8 cellular contexts compared by ENCODE assay signal in the genomic region with DNA sequence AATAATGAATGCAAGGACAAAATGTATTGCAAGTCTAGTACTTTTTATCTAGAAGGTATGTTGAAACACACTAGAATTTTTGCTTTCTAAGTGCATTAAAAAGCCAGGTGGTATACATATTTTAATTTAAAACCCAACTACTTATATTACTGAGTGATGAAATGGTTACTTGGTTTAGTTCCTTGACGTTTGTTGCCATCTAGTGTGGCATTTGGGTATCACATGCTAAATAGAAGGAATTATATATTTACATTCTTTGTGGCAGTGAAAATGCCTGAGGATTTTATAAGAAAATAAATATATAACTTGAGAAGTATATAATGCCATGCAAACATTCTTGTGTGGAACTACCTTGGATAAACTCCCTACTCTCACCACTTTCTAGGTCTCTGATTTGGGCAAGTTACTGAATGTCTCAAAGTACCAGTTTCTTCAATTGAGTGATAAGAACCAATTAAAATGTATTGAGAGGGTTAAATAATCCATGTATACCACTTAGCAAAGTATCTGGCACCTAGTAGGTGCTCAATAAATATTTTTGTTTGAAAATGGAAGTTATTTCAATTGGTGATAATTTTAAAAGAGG.
DNase-seq lines count a peak whose midpoint lies in the region; ATAC-seq and TF ChIP-seq lines count a peak whose summit lies in the region.

No MANE protein-coding gene starts in this region.

- peaks cover under 1% of the 10 kb centered on the region for H3K36me3 Mint-ChIP-seq in activated CD4-positive, alpha-beta T cell treated with anti-CD3 and anti-CD28 coated beads for 36 hours (ENCODE audit: low read depth)
- no peaks in the 10 kb centered on the region for H3K36me3 Mint-ChIP-seq in GM23338 (ENCODE audit: low read depth)
- no peaks in the 10 kb centered on the region for H3K36me3 Mint-ChIP-seq in activated CD8-positive, alpha-beta T cell treated with anti-CD3 and anti-CD28 coated beads, Interleukin-2, amount 10 ng/mL, durations not matched to agents 7 days and 5 days (ENCODE audit: low read depth)

- POLR2A ChIA-PET in activated CD4-positive, alpha-beta T cell treated with anti-CD3 and anti-CD28 coated beads for 36 hours (lab: Charles Lee) = no interaction called here
- POLR2A ChIA-PET in activated CD8-positive, alpha-beta T cell treated with anti-CD3 and anti-CD28 coated beads, Interleukin-2, amount 10 ng/mL, durations not matched to agents 7 days and 5 days (lab: Charles Lee) = no interaction called here

- H3K79me2 ChIP-seq in GM23338 (replicated peaks; ENCODE audit: insufficient read depth) = no peaks in the 10 kb centered on the region
- H3K79me2 ChIP-seq in hepatocyte = no peaks in the 10 kb centered on the region

- H3K4me2 ChIP-seq in GM23338 (no peak overlapping the region), hepatocyte (no peak overlapping the region)

- H3K27ac ChIP-seq in GM23338 (ENCODE audit: low read depth) = no peak overlapping the region
- no peak overlapping the region for H3K27ac ChIP-seq in hepatocyte
- H3K27ac ChIP-seq in suprapubic skin = no peak overlapping the region

- 0% methylated on average over 1 of the region's 1 CpG for WGBS in hepatocyte (ENCODE audit: low lambda C conversion rate, missing lambda C conversion rate)
- 2% methylated on average over 1 of the region's 1 CpG for WGBS in suprapubic skin

- no peak for ATAC-seq in activated CD4-positive, alpha-beta T cell treated with anti-CD3 and anti-CD28 coated beads for 36 hours
- ATAC-seq in GM23338 = no peak; the same call in 2 of the 3 replicates
- no peak for ATAC-seq in activated CD8-positive, alpha-beta T cell treated with anti-CD3 and anti-CD28 coated beads, Interleukin-2, amount 10 ng/mL, durations not matched to agents 7 days and 5 days

- intact Hi-C loops in activated CD4-positive, alpha-beta T cell treated with anti-CD3 and anti-CD28 coated beads for 36 hours (cut with DNase I, micrococcal nuclease) = loop anchor here (1.0 to 10.0 kb wide), 7 partner anchors 69 to 1311 kb away; a partner anchor contains a TSS

- H4K20me1 ChIP-seq in GM23338 (replicated peaks; ENCODE audit: insufficient read depth) (no peaks in the 10 kb centered on the region), hepatocyte (ENCODE audit: insufficient read depth, poor library complexity, severe bottlenecking) (no peaks in the 10 kb centered on the region)

- H3K4me3 ChIP-seq in GM23338 (no peak overlapping the region), hepatocyte (no peak overlapping the region), suprapubic skin (no peak overlapping the region)

- H3K4me1 ChIP-seq in GM23338 (ENCODE audit: insufficient read depth) (no peaks in the 10 kb centered on the region), hepatocyte (ENCODE audit: insufficient read depth) (no peaks in the 10 kb centered on the region), suprapubic skin (no peaks in the 10 kb centered on the region)

- H3K36me3 ChIP-seq in GM23338 (ENCODE audit: insufficient read depth) (no peaks in the 10 kb centered on the region), hepatocyte (replicated peaks; ENCODE audit: insufficient read depth, low read depth) (no peaks in the 10 kb centered on the region), suprapubic skin (peaks cover 8% of the 10 kb centered on the region)

- no peak for TF ChIP-seq EP300 in suprapubic skin (IDR thresholded peaks at IDR 0.05)

- TF ChIP-seq CTCF in GM23338 (conservative IDR thresholded peaks at IDR 0.05; ENCODE audit: low read depth in 2 of 2) = peak; percentile 72 to 92
- TF ChIP-seq CTCF in hepatocyte (IDR thresholded peaks at IDR 0.05; ENCODE audit: poor library complexity) = peak; percentile 86
- peak; percentile 36 to 72 for TF ChIP-seq CTCF in suprapubic skin (IDR thresholded peaks at IDR 0.05)

- H3K4me3 Mint-ChIP-seq in activated CD4-positive, alpha-beta T cell treated with anti-CD3 and anti-CD28 coated beads for 36 hours = no peak overlapping the region
- no peak overlapping the region for H3K4me3 Mint-ChIP-seq in GM23338
- no peak overlapping the region for H3K4me3 Mint-ChIP-seq in activated CD8-positive, alpha-beta T cell treated with anti-CD3 and anti-CD28 coated beads, Interleukin-2, amount 10 ng/mL, durations not matched to agents 7 days and 5 days

- DNase-seq in activated CD4-positive, alpha-beta T cell treated with anti-CD3 and anti-CD28 coated beads for 36 hours = peak; percentile 19
- no peak for DNase-seq in activated CD4-positive, alpha-beta T cell treated with anti-CD3 and anti-CD28 coated beads, Interleukin-2, amount 50 U/mL, for 48 hours
- DNase-seq in GM23338 (ENCODE audit: low spot score) (peak; percentile 70), NCI-H2029 (lab: John Stamatoyannopoulos, UW) (peak; percentile 26), hepatocyte (ENCODE audit: low spot score) (peak; percentile 66), suprapubic skin (ENCODE audit: low spot score in 2 of 2) (no peak)
- peak; percentile 51 for DNase-seq in activated CD8-positive, alpha-beta T cell treated with anti-CD3 and anti-CD28 coated beads, Interleukin-2, amount 10 ng/mL, durations not matched to agents 7 days and 5 days
- DNase-seq in activated CD4-positive, CD25-positive, alpha-beta regulatory T cell treated with anti-CD3 and anti-CD28 coated beads, Interleukin-2, amount 50 U/mL, for 72 hours = no peak

- no peaks in the 10 kb centered on the region for H3K4me1 Mint-ChIP-seq in activated CD4-positive, alpha-beta T cell treated with anti-CD3 and anti-CD28 coated beads for 36 hours
- peaks cover 4% of the 10 kb centered on the region; the same call in 1 of the 3 replicates for H3K4me1 Mint-ChIP-seq in GM23338
- no peaks in the 10 kb centered on the region for H3K4me1 Mint-ChIP-seq in activated CD8-positive, alpha-beta T cell treated with anti-CD3 and anti-CD28 coated beads, Interleukin-2, amount 10 ng/mL, durations not matched to agents 7 days and 5 days (ENCODE audit: low read depth)

- H3K9me3 Mint-ChIP-seq in activated CD4-positive, alpha-beta T cell treated with anti-CD3 and anti-CD28 coated beads for 36 hours (ENCODE audit: low read depth) = no peaks in the 10 kb centered on the region
- no peaks in the 10 kb centered on the region for H3K9me3 Mint-ChIP-seq in GM23338
- no peaks in the 10 kb centered on the region for H3K9me3 Mint-ChIP-seq in activated CD8-positive, alpha-beta T cell treated with anti-CD3 and anti-CD28 coated beads, Interleukin-2, amount 10 ng/mL, durations not matched to agents 7 days and 5 days (ENCODE audit: insufficient read depth)

- no peak overlapping the region for H3K27ac Mint-ChIP-seq in activated CD4-positive, alpha-beta T cell treated with anti-CD3 and anti-CD28 coated beads for 36 hours
- no peak overlapping the region for H3K27ac Mint-ChIP-seq in GM23338
- H3K27ac Mint-ChIP-seq in activated CD8-positive, alpha-beta T cell treated with anti-CD3 and anti-CD28 coated beads, Interleukin-2, amount 10 ng/mL, durations not matched to agents 7 days and 5 days = no peak overlapping the region

- H3K9me3 ChIP-seq in hepatocyte (ENCODE audit: low read depth) (no peaks in the 10 kb centered on the region), suprapubic skin (no peaks in the 10 kb centered on the region)

- CTCF ChIA-PET in activated CD4-positive, alpha-beta T cell treated with anti-CD3 and anti-CD28 coated beads for 36 hours (lab: Charles Lee) = interaction anchor here (1.1 kb wide), 1 partner anchor 17 kb away, joined by 4 read pairs; no protein-coding TSS in a partner anchor
- CTCF ChIA-PET in activated CD8-positive, alpha-beta T cell treated with anti-CD3 and anti-CD28 coated beads, Interleukin-2, amount 10 ng/mL, durations not matched to agents 7 days and 5 days (lab: Charles Lee) = no interaction called here

- no peak for TF ChIP-seq POLR2A in suprapubic skin (IDR thresholded peaks at IDR 0.05)

- H3F3A ChIP-seq in GM23338 (replicated peaks; ENCODE audit: low read depth) = no peaks in the 10 kb centered on the region

- H3K27me3 ChIP-seq in GM23338 (ENCODE audit: insufficient read depth) = no peaks in the 10 kb centered on the region
- H3K27me3 ChIP-seq in hepatocyte = no peaks in the 10 kb centered on the region
- H3K27me3 ChIP-seq in suprapubic skin = no peaks in the 10 kb centered on the region

- H3K27me3 Mint-ChIP-seq in activated CD4-positive, alpha-beta T cell treated with anti-CD3 and anti-CD28 coated beads for 36 hours = no peaks in the 10 kb centered on the region
- no peaks in the 10 kb centered on the region for H3K27me3 Mint-ChIP-seq in GM23338 (ENCODE audit: insufficient read depth, low read depth, poor library complexity)
- no peaks in the 10 kb centered on the region for H3K27me3 Mint-ChIP-seq in activated CD8-positive, alpha-beta T cell treated with anti-CD3 and anti-CD28 coated beads, Interleukin-2, amount 10 ng/mL, durations not matched to agents 7 days and 5 days (ENCODE audit: low read depth)

- H3K9me2 ChIP-seq in GM23338 (ENCODE audit: insufficient read depth) (no peaks in the 10 kb centered on the region), hepatocyte (replicated peaks; ENCODE audit: insufficient read depth) (no peaks in the 10 kb centered on the region)

- no peak overlapping the region for H2AFZ ChIP-seq in GM23338
- H2AFZ ChIP-seq in hepatocyte = no peak overlapping the region

TF ChIP-seq in GM23338, 12 proteins besides CTCF, POLR2A, EP300 and RAD21 (continues in another document):
- TF ChIP-seq STAT1 (IDR thresholded peaks at IDR 0.05; ENCODE audit: unreplicated experiment) = no peak

Comparison
In these comparisons a context has a peak if more than half of its experiments do, and no peak if none do; other contexts are left out.
1. DNase-seq: peak in activated CD4-positive, alpha-beta T cell treated with anti-CD3 and anti-CD28 coated beads for 36 hours (single experiment), GM23338 (single experiment), NCI-H2029 (single experiment), activated CD8-positive, alpha-beta T cell treated with anti-CD3 and anti-CD28 coated beads, Interleukin-2, amount 10 ng/mL, durations not matched to agents 7 days and 5 days (single experiment) and hepatocyte (single experiment); none in activated CD4-positive, alpha-beta T cell treated with anti-CD3 and anti-CD28 coated beads, Interleukin-2, amount 50 U/mL, for 48 hours (0 of 2), suprapubic skin (0 of 2) and activated CD4-positive, CD25-positive, alpha-beta regulatory T cell treated with anti-CD3 and anti-CD28 coated beads, Interleukin-2, amount 50 U/mL, for 72 hours (single experiment).
2. Peak in every context shown above with its lines, with median percentiles within 50 percentile points of each other: CTCF ChIP-seq.